Comparison of ENCODE assay signal across 19 cellular contexts in genomic region chr18:78559584-78559983, GRCh38.
"Had no signal": no experiment of that assay in that cellular context is flagged by ENCODE, and none has a peak within 500 bp of the region (broad histone marks: within the 10 kb centered on the region; RNA-seq: fewer than 3 reads in every experiment).

No MANE protein-coding gene starts in this region.

- H3K27me3 ChIP-seq: foreskin keratinocyte, hepatocyte had no signal

- DNase-seq: dermis blood vessel endothelial cell; dorsolateral prefrontal cortex; effector CD4-positive, alpha-beta T cell; effector memory CD4-positive, alpha-beta T cell; foreskin keratinocyte; heart left ventricle; hypothalamus; immature natural killer cell; islet precursor cell; kidney; kidney glomerular epithelial cell; left lung; left ventricle myocardium superior; lower lobe of right lung; mesendoderm; midbrain had no signal

- H3K4me3 ChIP-seq: coronary artery, dorsolateral prefrontal cortex, gastroesophageal sphincter, heart left ventricle, hepatocyte, left lung, lower lobe of right lung had no signal

- H3K4me1 ChIP-seq: foreskin keratinocyte, gastroesophageal sphincter, heart left ventricle, left lung, lower lobe of right lung had no signal

- ATAC-seq: foreskin keratinocyte, gastroesophageal sphincter, left lung, left ventricle myocardium superior, lower lobe of right lung had no signal

- H2AFZ ChIP-seq: hepatocyte had no signal

- H3K36me3 ChIP-seq: gastroesophageal sphincter, heart left ventricle, left lung, lower lobe of right lung had no signal

- H3K27ac ChIP-seq: coronary artery, dorsolateral prefrontal cortex, foreskin keratinocyte, gastroesophageal sphincter, heart left ventricle, hepatocyte, left lung, lower lobe of right lung had no signal

- H3K4me2 ChIP-seq: hepatocyte had no signal
